ENCODE assay signal across 22 cellular contexts in genomic region chrX:9856596-9856995, GRCh38.
A peak's percentile ranks its signal among the peaks of the same experiment; 100 is the strongest.
DNase-seq lines count a peak whose midpoint lies in the region; ATAC-seq, FAIRE-seq and TF ChIP-seq lines count a peak whose summit lies in the region.
"Had no signal": no experiment of that assay in that cellular context is flagged by ENCODE, and none has a peak within 500 bp of the region (broad histone marks: within the 10 kb centered on the region; RNA-seq: fewer than 3 reads in every experiment).

No MANE protein-coding gene starts in this region.

- H3K4me2 ChIP-seq in H9 (ENCODE audit: insufficient read depth, insufficient read length, low read length): no peak overlapping the region

- no peak for TF ChIP-seq POLR2A in sigmoid colon (IDR thresholded peaks at IDR 0.05)

- no peak overlapping the region for H3K9ac ChIP-seq in H9 (ENCODE audit: extremely low read depth, insufficient read length, low read length)

- H3K27me3 Mint-ChIP-seq in H9 (ENCODE audit: low read depth) (no peaks in the 10 kb centered on the region; the same call in 1 of the 2 replicates), endothelial cell (ENCODE audit: unreplicated experiment) (peaks cover 4% of the 10 kb centered on the region), nephron (ENCODE audit: low read depth) (peaks cover 5% of the 10 kb centered on the region)

- FAIRE-seq in RCC 7860 (lab: Jason Lieb, UNC): no peak
- FAIRE-seq: A204.1, D721Med, G401.6, GM12891, GM19239 had no signal

- no peak overlapping the region for H3K4me3 ChIP-seq in sigmoid colon

- peaks cover 30 to 56% of the 10 kb centered on the region in 2 experiments for H3K9me3 Mint-ChIP-seq in H9
- H3K9me3 Mint-ChIP-seq in endothelial cell (ENCODE audit: unreplicated experiment): no peaks in the 10 kb centered on the region
- H3K9me3 Mint-ChIP-seq in nephron: peaks cover 3% of the 10 kb centered on the region
- H3K9me3 Mint-ChIP-seq: CD4-positive, alpha-beta memory T cell; HFFc6 had no signal

- H3K27me3 ChIP-seq in H9 (ENCODE audit: insufficient read depth, low read length): no peaks in the 10 kb centered on the region
- H3K27me3 ChIP-seq in sigmoid colon: no peaks in the 10 kb centered on the region

- no peak overlapping the region for H2BK5ac ChIP-seq in H9 (ENCODE audit: insufficient read length, low read length)

- H3K36me3 Mint-ChIP-seq in H9 (ENCODE audit: insufficient read depth in 1 of 3, low read depth in 3 of 3) (peaks cover 6 to 14% (median 6%) of the 10 kb centered on the region in 3 experiments), endothelial cell (ENCODE audit: low read depth, unreplicated experiment) (peaks cover 3% of the 10 kb centered on the region), nephron (ENCODE audit: low read depth) (no peaks in the 10 kb centered on the region)
- H3K36me3 Mint-ChIP-seq: CD4-positive, alpha-beta memory T cell had no signal

- H2BK12ac ChIP-seq in H9 (ENCODE audit: insufficient read length, low read depth, low read length): no peak overlapping the region

- H3K4me1 ChIP-seq in H9 (ENCODE audit: insufficient read depth, low read length) (peaks cover 18% of the 10 kb centered on the region), sigmoid colon (peaks cover 0 to 25% (median 2%) of the 10 kb centered on the region in 4 donors)

- DNase-seq in H9 (no peak), endothelial cell (ENCODE audit: low spot score) (no peak), sigmoid colon (peak; percentile 15), NCI-H526 (lab: John Stamatoyannopoulos, UW) (no peak), RCC 7860 (ENCODE audit: low spot score) (no peak)
- DNase-seq: CD4-positive, alpha-beta memory T cell; DMS153; DMS79 treated with DMSO at 0.1 percent for 48 hours; EL; GOT3; HCEC 1CT; HFFc6 had no signal

- H3K4me3 Mint-ChIP-seq in H9 (no peak overlapping the region), endothelial cell (ENCODE audit: unreplicated experiment) (peak overlapping the region; percentile 76), nephron (no peak overlapping the region)
- H3K4me3 Mint-ChIP-seq: B cell; CD4-positive, alpha-beta memory T cell; HFFc6 had no signal

- no peak for ATAC-seq in HG03342 (IDR thresholded peaks at IDR 0.05; ENCODE audit: unreplicated experiment)

- intact Hi-C loops in sigmoid colon (cut with DNase I): no loop called here

- no peak overlapping the region for H4K5ac ChIP-seq in H9 (ENCODE audit: insufficient read length, low read depth, low read length)

- no peak overlapping the region for H3T11ph ChIP-seq in H9 (ENCODE audit: low read length)

- H3K4me1 Mint-ChIP-seq in H9: peaks cover 33 to 43% of the 10 kb centered on the region in 2 experiments
- peaks cover 35% of the 10 kb centered on the region for H3K4me1 Mint-ChIP-seq in endothelial cell (ENCODE audit: unreplicated experiment)
- peaks cover 38% of the 10 kb centered on the region for H3K4me1 Mint-ChIP-seq in nephron
- H3K4me1 Mint-ChIP-seq: B cell; CD4-positive, alpha-beta memory T cell had no signal

- H3K4ac ChIP-seq in H9 (ENCODE audit: low read depth, low read length): no peak overlapping the region

- H2AK5ac ChIP-seq in H9 (ENCODE audit: insufficient read length, low read length): no peak overlapping the region

- H2BK120ac ChIP-seq in H9 (ENCODE audit: low read depth, low read length, poor library complexity, severe bottlenecking): no peak overlapping the region

- H4K91ac ChIP-seq in H9 (ENCODE audit: insufficient read length, low read depth, low read length): no peak overlapping the region

- H3K36me3 ChIP-seq in sigmoid colon: no peaks in the 10 kb centered on the region

- no peak overlapping the region for H3K56ac ChIP-seq in H9 (ENCODE audit: insufficient read length, low read depth, low read length)

- H4K8ac ChIP-seq in H9 (replicated peaks; ENCODE audit: insufficient read length, low read depth, low read length): no peak overlapping the region

- no peak overlapping the region for H2AFZ ChIP-seq in H9 (ENCODE audit: low read length)

- peaks cover 3% of the 10 kb centered on the region for H3K79me1 ChIP-seq in H9 (ENCODE audit: insufficient read depth, low read depth, low read length, poor library complexity, severe bottlenecking)

- H3K27ac Mint-ChIP-seq in H9: peak overlapping the region in 2 of 3 experiments; percentile 37 to 40; a peak in 4 of 7 replicates
- peak overlapping the region; percentile 94 for H3K27ac Mint-ChIP-seq in endothelial cell (ENCODE audit: unreplicated experiment)
- H3K27ac Mint-ChIP-seq in nephron: peak overlapping the region; percentile 37 to 72 (median 69)
- H3K27ac Mint-ChIP-seq: B cell; CD4-positive, alpha-beta memory T cell; HFFc6 had no signal

- H2BK20ac ChIP-seq in H9 (ENCODE audit: low read depth, low read length, poor library complexity, severe bottlenecking): no peak overlapping the region

- no peak overlapping the region for H3K23ac ChIP-seq in H9 (ENCODE audit: insufficient read length, low read depth, low read length)

- no peaks in the 10 kb centered on the region for H3K9me3 ChIP-seq in H9 (ENCODE audit: control insufficient read depth, low read depth, low read length)
- H3K9me3 ChIP-seq in sigmoid colon: no peaks in the 10 kb centered on the region

- H3K79me2 ChIP-seq in H9 (ENCODE audit: insufficient read depth, low read length): no peaks in the 10 kb centered on the region; the same call in 1 of the 2 replicates

- no peaks in the 10 kb centered on the region for H4K20me1 ChIP-seq in H9 (ENCODE audit: control insufficient read depth, insufficient read depth, insufficient read length)

- H3K27ac ChIP-seq in H9 (ENCODE audit: insufficient read length, low read depth, low read length) (no peak overlapping the region), sigmoid colon (peak overlapping the region in 3 of 4 donors; percentile 22 to 66 (median 63))
- H3K27ac ChIP-seq: C4-2B, HL-60 had no signal

- no peak for TF ChIP-seq CTCF in H9 (conservative IDR thresholded peaks at IDR 0.05)
- no peak for TF ChIP-seq CTCF in endothelial cell (IDR thresholded peaks at IDR 0.05; ENCODE audit: unreplicated experiment)
- TF ChIP-seq CTCF in nephron (IDR thresholded peaks at IDR 0.05; ENCODE audit: unreplicated experiment in 3 of 3): no peak
- TF ChIP-seq CTCF in sigmoid colon (IDR thresholded peaks at IDR 0.05): no peak

- no CpG with 5 or more reads among the region's 9 CpGs for WGBS in H9 (ENCODE audit: extremely low coverage, insufficient read length, low lambda C conversion rate)
- 89 to 90% methylated on average over 9 of the region's 9 CpGs for WGBS in sigmoid colon, 2 donors

- TF ChIP-seq EP300 in sigmoid colon (IDR thresholded peaks at IDR 0.05): no peak

- no peak overlapping the region for H3K14ac ChIP-seq in H9 (ENCODE audit: insufficient read depth, low read length)

- H3K18ac ChIP-seq in H9 (ENCODE audit: insufficient read length, low read depth, low read length): no peak overlapping the region

- no peak overlapping the region for H2BK15ac ChIP-seq in H9 (ENCODE audit: low read depth, low read length)

- H3K23me2 ChIP-seq in H9 (ENCODE audit: insufficient read length, low read depth, low read length, poor library complexity, severe bottlenecking): peaks cover 2% of the 10 kb centered on the region

Comparison
In these comparisons a context has a peak if more than half of its experiments do, and no peak if none do; other contexts are left out.
1. H3K27ac Mint-ChIP-seq: peak in every context shown above with its lines; median percentile 94 in endothelial cell; 69 in nephron; 38 in H9.